Comparison of ENCODE assay signal across 16 cellular contexts in genomic region chr2:217946071-217946470, GRCh38.
"Had no signal": no experiment of that assay in that cellular context is flagged by ENCODE, and none has a peak within 500 bp of the region (broad histone marks: within the 10 kb centered on the region; RNA-seq: fewer than 3 reads in every experiment).

No MANE protein-coding gene starts in this region.

- H3K4me3 ChIP-seq: adrenal gland, body of pancreas, SJCRH30 had no signal

- H3K27me3 ChIP-seq: adrenal gland, body of pancreas had no signal

- H3K27ac ChIP-seq: body of pancreas, SJCRH30 had no signal

- DNase-seq: activated CD4-positive, alpha-beta memory T cell treated with anti-CD3 and anti-CD28 coated beads, Interleukin-2, amount 10 ng/mL, durations not matched to agents 7 days and 5 days; activated CD8-positive, alpha-beta memory T cell treated with anti-CD3 and anti-CD28 coated beads, Interleukin-2, amount 50 U/mL, for 48 hours; activated naive CD4-positive, alpha-beta T cell treated with anti-CD3 and anti-CD28 coated beads for 36 hours; cerebellar nuclear complex; effector memory CD8-positive, alpha-beta T cell; SJCRH30; stimulated activated CD4-positive, alpha-beta T cell treated with anti-CD3 and anti-CD28 coated beads, Interleukin-12 subunit alpha, Interleukin-12 subunit beta, amount 100 ng/mL, for 4 hours; stimulated activated CD4-positive, alpha-beta T cell treated with anti-CD3 and anti-CD28 coated beads, Interleukin-2, amount 100 ng/mL, for 48 hours; stimulated activated naive CD4-positive, alpha-beta T cell treated with Interleukin-2 at 50 U/mL for 16 hours had no signal

- H3K9me3 Mint-ChIP-seq: activated CD4-positive, alpha-beta memory T cell treated with anti-CD3 and anti-CD28 coated beads, Interleukin-2, amount 10 ng/mL, durations not matched to agents 7 days and 5 days; activated naive CD4-positive, alpha-beta T cell treated with anti-CD3 and anti-CD28 coated beads for 36 hours; activated T-helper 1 cell treated with anti-CD3 and anti-CD28 coated beads, Interleukin-12 subunit alpha, Interleukin-12 subunit beta, Interleukin-2, Interleukin-4 antibody, amounts not matched to agents 30 ng/mL and 10 ng/mL and 1 ng/mL, durations not matched to agents 14 hours and 24 hours and 36 hours; dendritic cell treated with granulocyte-macrophage colony-stimulating factor and Interleukin-4, amounts not matched to agents 40 ng/mL and 50 ng/mL, for 4 days; effector memory CD8-positive, alpha-beta T cell; memory B cell had no signal

- H3K4me1 Mint-ChIP-seq: memory B cell had no signal

- H3K9me3 ChIP-seq: adrenal gland, body of pancreas, SJCRH30 had no signal

- H3K36me3 Mint-ChIP-seq: memory B cell had no signal

- H3K36me3 ChIP-seq: adrenal gland, SJCRH30 had no signal

- ATAC-seq: body of pancreas; effector memory CD8-positive, alpha-beta T cell; left colon; sciatic nerve had no signal

- H3K4me3 Mint-ChIP-seq: activated CD4-positive, alpha-beta memory T cell treated with anti-CD3 and anti-CD28 coated beads, Interleukin-2, amount 10 ng/mL, durations not matched to agents 7 days and 5 days; activated naive CD4-positive, alpha-beta T cell treated with anti-CD3 and anti-CD28 coated beads for 36 hours; activated T-helper 1 cell treated with anti-CD3 and anti-CD28 coated beads, Interleukin-12 subunit alpha, Interleukin-12 subunit beta, Interleukin-2, Interleukin-4 antibody, amounts not matched to agents 30 ng/mL and 10 ng/mL and 1 ng/mL, durations not matched to agents 14 hours and 24 hours and 36 hours; dendritic cell treated with granulocyte-macrophage colony-stimulating factor and Interleukin-4, amounts not matched to agents 40 ng/mL and 50 ng/mL, for 4 days; effector memory CD8-positive, alpha-beta T cell; memory B cell had no signal

- H3K4me1 ChIP-seq: SJCRH30 had no signal

- H3K27ac Mint-ChIP-seq: activated CD4-positive, alpha-beta memory T cell treated with anti-CD3 and anti-CD28 coated beads, Interleukin-2, amount 10 ng/mL, durations not matched to agents 7 days and 5 days; activated naive CD4-positive, alpha-beta T cell treated with anti-CD3 and anti-CD28 coated beads for 36 hours; activated T-helper 1 cell treated with anti-CD3 and anti-CD28 coated beads, Interleukin-12 subunit alpha, Interleukin-12 subunit beta, Interleukin-2, Interleukin-4 antibody, amounts not matched to agents 30 ng/mL and 10 ng/mL and 1 ng/mL, durations not matched to agents 14 hours and 24 hours and 36 hours; dendritic cell treated with granulocyte-macrophage colony-stimulating factor and Interleukin-4, amounts not matched to agents 40 ng/mL and 50 ng/mL, for 4 days; effector memory CD8-positive, alpha-beta T cell; memory B cell had no signal
